In the genomic region with DNA sequence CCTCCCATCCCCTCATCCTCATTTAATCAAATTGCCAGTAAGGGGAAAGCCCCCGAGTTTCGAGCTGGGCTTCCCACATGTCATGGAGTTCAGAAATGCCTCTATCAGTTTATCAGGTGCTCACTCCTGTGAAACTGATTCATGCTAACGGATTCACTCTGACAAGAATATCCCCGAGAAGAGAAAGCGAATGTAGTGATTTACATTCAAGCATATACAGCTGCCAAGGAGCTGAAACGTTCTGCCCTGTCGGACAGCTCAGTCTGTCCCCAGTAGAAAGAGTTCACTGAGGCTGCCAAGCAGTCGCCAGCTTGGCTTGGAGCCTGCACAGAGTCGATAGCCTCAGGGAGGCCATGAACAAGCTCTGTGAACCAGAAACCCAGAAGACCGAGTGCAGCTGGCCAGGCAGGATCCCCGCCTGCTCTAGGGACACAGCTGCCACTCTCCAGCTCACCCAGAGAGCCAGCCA, we compare ENCODE assay signal across 9 cellular contexts.
DNase-seq lines count a peak whose midpoint lies in the region; ATAC-seq, FAIRE-seq and TF ChIP-seq lines count a peak whose summit lies in the region.
"Had no signal": no experiment of that assay in that cellular context is flagged by ENCODE, and none has a peak within 500 bp of the region (broad histone marks: within the 10 kb centered on the region; RNA-seq: fewer than 3 reads in every experiment).

No MANE protein-coding gene starts in this region.

- no peak for TF ChIP-seq POLR2A in vagina (IDR thresholded peaks at IDR 0.05)

- H3K79me2 ChIP-seq in neural progenitor cell (ENCODE audit: low read depth) = no peaks in the 10 kb centered on the region

- H3K9me3 ChIP-seq in neural progenitor cell (ENCODE audit: low read depth) (no peaks in the 10 kb centered on the region), vagina (no peaks in the 10 kb centered on the region)

- H2AFZ ChIP-seq in neural progenitor cell (replicated peaks) = no peak overlapping the region

- H3K27me3 Mint-ChIP-seq in neural progenitor cell (ENCODE audit: insufficient read depth, low read depth) = peaks cover 4% of the 10 kb centered on the region

- H3K36me3 ChIP-seq in neural progenitor cell = no peaks in the 10 kb centered on the region
- H3K36me3 ChIP-seq in vagina = no peaks in the 10 kb centered on the region

- H3F3A ChIP-seq in neural progenitor cell (ENCODE audit: low read depth) = no peaks in the 10 kb centered on the region

- peak; percentile 99 for FAIRE-seq in GM19239 (lab: Jason Lieb, UNC)
- FAIRE-seq: colon had no signal

- intact Hi-C loops in vagina (cut with DNase I) = no loop called here

- H3K27ac Mint-ChIP-seq in neural progenitor cell = peak overlapping the region; percentile 70

- H4K20me1 ChIP-seq in neural progenitor cell (ENCODE audit: low read depth) = no peaks in the 10 kb centered on the region

- H3K27me3 ChIP-seq in neural progenitor cell = no peaks in the 10 kb centered on the region
- no peaks in the 10 kb centered on the region for H3K27me3 ChIP-seq in vagina

- no peaks in the 10 kb centered on the region for H3K36me3 Mint-ChIP-seq in neural progenitor cell

- peak overlapping the region; percentile 57 for H3K27ac ChIP-seq in angular gyrus (ENCODE audit: low read depth, low read length)
- no peak overlapping the region for H3K27ac ChIP-seq in neural progenitor cell
- no peak overlapping the region for H3K27ac ChIP-seq in vagina

- H3K4me3 ChIP-seq in neural progenitor cell (no peak overlapping the region), vagina (no peak overlapping the region)

- no peak overlapping the region for H3K9ac ChIP-seq in neural progenitor cell

- no peak overlapping the region for H3K4me3 Mint-ChIP-seq in neural progenitor cell

- no peak for TF ChIP-seq CTCF in neural progenitor cell (IDR thresholded peaks at IDR 0.05)
- no peak for TF ChIP-seq CTCF in vagina (IDR thresholded peaks at IDR 0.05)

- peaks cover 23% of the 10 kb centered on the region for H3K4me1 Mint-ChIP-seq in neural progenitor cell

- ATAC-seq in HG03103 (IDR thresholded peaks at IDR 0.05; ENCODE audit: low read depth, unreplicated experiment) = peak; percentile 70

- H3K4me1 ChIP-seq in neural progenitor cell = peaks cover 12% of the 10 kb centered on the region
- no peaks in the 10 kb centered on the region for H3K4me1 ChIP-seq in vagina

- H3K4me2 ChIP-seq in neural progenitor cell = no peak overlapping the region

- peak; percentile 73 for DNase-seq in COLO668 (lab: John Stamatoyannopoulos, UW; ENCODE audit: unreplicated experiment)
- peak; percentile 38 for DNase-seq in GM19239 (ENCODE audit: insufficient read length, low spot score)
- DNase-seq in neural progenitor cell (ENCODE audit: low spot score) = no peak
- no peak for DNase-seq in vagina (ENCODE audit: extremely low spot score in 2 of 2)
- DNase-seq in COR-L47 (lab: John Stamatoyannopoulos, UW) = no peak
- no peak for DNase-seq in activated effector memory CD4-positive, alpha-beta T cell treated with Interleukin-2 at 50 U/mL for 16 hours

- H3K9me3 Mint-ChIP-seq in neural progenitor cell = no peaks in the 10 kb centered on the region

Comparison
In these comparisons a context has a peak if more than half of its experiments do, and no peak if none do; other contexts are left out.
1. DNase-seq: peak in COLO668 (single experiment) and GM19239 (single experiment); none in neural progenitor cell (single experiment), vagina (0 of 2), COR-L47 (single experiment) and activated effector memory CD4-positive, alpha-beta T cell treated with Interleukin-2 at 50 U/mL for 16 hours (single experiment).